In the genomic region with DNA sequence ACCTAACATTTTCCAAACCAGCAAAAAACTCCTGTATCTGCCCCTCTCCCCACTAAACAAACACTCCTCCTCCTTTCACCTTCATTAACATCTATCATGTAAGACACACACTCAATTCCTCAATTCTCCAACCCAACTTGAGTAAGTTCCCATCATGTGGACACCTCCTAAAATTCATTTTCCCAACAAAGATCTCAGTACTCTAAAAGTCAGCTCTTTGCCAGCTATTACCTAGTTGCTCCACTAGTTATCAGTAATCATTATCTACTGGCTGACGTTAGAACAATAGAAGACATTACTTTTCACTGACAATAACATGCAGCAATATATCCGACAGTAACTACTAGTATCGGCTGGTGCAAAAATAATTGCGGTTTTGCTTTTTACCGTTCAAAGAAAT, we compare ENCODE assay signal across 23 cellular contexts. TPM values are rescaled to one million over a fixed set of nuclear protein-coding genes. Genes with fewer than 3 reads are reported as not detected.
DNase-seq lines count a peak whose midpoint lies in the region; ATAC-seq and TF ChIP-seq lines count a peak whose summit lies in the region.
"Had no signal": no experiment of that assay in that cellular context is flagged by ENCODE, and none has a peak within 500 bp of the region (broad histone marks: within the 10 kb centered on the region; RNA-seq: fewer than 3 reads in every experiment).

No MANE protein-coding gene starts in this region.

- peaks cover 44% of the 10 kb centered on the region for H3K36me3 ChIP-seq in CD8-positive, alpha-beta T cell (ENCODE audit: insufficient read depth, low read length)

- H3K27ac Mint-ChIP-seq in activated CD4-positive, alpha-beta memory T cell treated with anti-CD3 and anti-CD28 coated beads, Interleukin-2, amount 10 ng/mL, durations not matched to agents 7 days and 5 days: peak overlapping the region; percentile 4
- no peak overlapping the region for H3K27ac Mint-ChIP-seq in activated CD4-positive, alpha-beta memory T cell treated with anti-CD3 and anti-CD28 coated beads for 36 hours
- H3K27ac Mint-ChIP-seq in CD8-positive, alpha-beta T cell: peak overlapping the region; percentile 46
- no peak overlapping the region for H3K27ac Mint-ChIP-seq in activated naive CD8-positive, alpha-beta T cell treated with anti-CD3 and anti-CD28 coated beads for 36 hours
- peak overlapping the region in 9 of 10 donors; percentile 1 to 84 (median 49) for H3K27ac Mint-ChIP-seq in naive thymus-derived CD8-positive, alpha-beta T cell

- peaks cover 73% of the 10 kb centered on the region for H3K4me1 Mint-ChIP-seq in activated CD4-positive, alpha-beta memory T cell treated with anti-CD3 and anti-CD28 coated beads, Interleukin-2, amount 10 ng/mL, durations not matched to agents 7 days and 5 days
- H3K4me1 Mint-ChIP-seq in activated CD4-positive, alpha-beta memory T cell treated with anti-CD3 and anti-CD28 coated beads for 36 hours (ENCODE audit: low read depth): peaks cover 77% of the 10 kb centered on the region
- peaks cover 74% of the 10 kb centered on the region for H3K4me1 Mint-ChIP-seq in CD8-positive, alpha-beta T cell (ENCODE audit: low read depth)
- peaks cover 61% of the 10 kb centered on the region for H3K4me1 Mint-ChIP-seq in activated naive CD8-positive, alpha-beta T cell treated with anti-CD3 and anti-CD28 coated beads for 36 hours
- peaks cover 28 to 79% (median 69%) of the 10 kb centered on the region in 4 donors for H3K4me1 Mint-ChIP-seq in naive thymus-derived CD8-positive, alpha-beta T cell

- H3K4me1 ChIP-seq in CD8-positive, alpha-beta T cell (ENCODE audit: insufficient read depth, low read length): peaks cover 53% of the 10 kb centered on the region

- H3K4me3 Mint-ChIP-seq in activated CD4-positive, alpha-beta memory T cell treated with anti-CD3 and anti-CD28 coated beads, Interleukin-2, amount 10 ng/mL, durations not matched to agents 7 days and 5 days: no peak overlapping the region
- H3K4me3 Mint-ChIP-seq in activated CD4-positive, alpha-beta memory T cell treated with anti-CD3 and anti-CD28 coated beads for 36 hours: no peak overlapping the region
- no peak overlapping the region for H3K4me3 Mint-ChIP-seq in CD8-positive, alpha-beta T cell
- peak overlapping the region; percentile 0 for H3K4me3 Mint-ChIP-seq in activated naive CD8-positive, alpha-beta T cell treated with anti-CD3 and anti-CD28 coated beads for 36 hours
- peak overlapping the region in 2 of 10 donors; percentile 22 to 56 for H3K4me3 Mint-ChIP-seq in naive thymus-derived CD8-positive, alpha-beta T cell

- CTCF ChIA-PET in activated CD4-positive, alpha-beta memory T cell treated with anti-CD3 and anti-CD28 coated beads, Interleukin-2, amount 10 ng/mL, durations not matched to agents 7 days and 5 days (lab: Charles Lee): no interaction called here
- CTCF ChIA-PET in activated CD4-positive, alpha-beta memory T cell treated with anti-CD3 and anti-CD28 coated beads for 36 hours (lab: Charles Lee): no interaction called here
- CTCF ChIA-PET in CD8-positive, alpha-beta T cell (lab: Charles Lee): interaction anchor here (1.1 kb wide), 1 partner anchor 13 kb away, joined by 8 read pairs; no protein-coding TSS in a partner anchor

- intact Hi-C loops in activated CD4-positive, alpha-beta memory T cell treated with anti-CD3 and anti-CD28 coated beads for 36 hours (cut with micrococcal nuclease): no loop called here
- intact Hi-C loops in CD8-positive, alpha-beta T cell (cut with DNase I, micrococcal nuclease): no loop called here

- TF ChIP-seq CTCF in CD8-positive, alpha-beta T cell (IDR thresholded peaks at IDR 0.05): no peak

- POLR2A ChIA-PET in activated CD4-positive, alpha-beta memory T cell treated with anti-CD3 and anti-CD28 coated beads, Interleukin-2, amount 10 ng/mL, durations not matched to agents 7 days and 5 days (lab: Charles Lee): interaction anchor here (1.0 to 3.6 kb wide), 3 partner anchors 11 to 37 kb away, joined by 3 to 11 read pairs (median 4); no protein-coding TSS in a partner anchor
- POLR2A ChIA-PET in activated CD4-positive, alpha-beta memory T cell treated with anti-CD3 and anti-CD28 coated beads for 36 hours (lab: Charles Lee): interaction anchor here (0.6 kb wide), 1 partner anchor 1928 kb away, joined by 3 read pairs; no protein-coding TSS in a partner anchor
- POLR2A ChIA-PET in CD8-positive, alpha-beta T cell (lab: Charles Lee): interaction anchor here (0.7 kb wide), 1 partner anchor 1731 kb away, joined by 3 read pairs; no protein-coding TSS in a partner anchor
- POLR2A ChIA-PET in naive thymus-derived CD8-positive, alpha-beta T cell (lab: Charles Lee): interaction anchor here (1.1 kb wide), 1 partner anchor 12 kb away, joined by 3 read pairs; no protein-coding TSS in a partner anchor

- peaks cover 85% of the 10 kb centered on the region for H3K36me3 Mint-ChIP-seq in activated CD4-positive, alpha-beta memory T cell treated with anti-CD3 and anti-CD28 coated beads, Interleukin-2, amount 10 ng/mL, durations not matched to agents 7 days and 5 days (ENCODE audit: low read depth)
- peaks cover 78% of the 10 kb centered on the region for H3K36me3 Mint-ChIP-seq in activated CD4-positive, alpha-beta memory T cell treated with anti-CD3 and anti-CD28 coated beads for 36 hours
- peaks cover 82% of the 10 kb centered on the region for H3K36me3 Mint-ChIP-seq in CD8-positive, alpha-beta T cell
- peaks cover 65% of the 10 kb centered on the region for H3K36me3 Mint-ChIP-seq in activated naive CD8-positive, alpha-beta T cell treated with anti-CD3 and anti-CD28 coated beads for 36 hours
- H3K36me3 Mint-ChIP-seq in naive thymus-derived CD8-positive, alpha-beta T cell: peaks cover 14 to 99% (median 42%) of the 10 kb centered on the region in 3 donors

- H3K9me3 ChIP-seq in CD8-positive, alpha-beta T cell (ENCODE audit: low read length): no peaks in the 10 kb centered on the region
- H3K9me3 ChIP-seq: A549, Caco-2, heart right ventricle, Peyer's patch, upper lobe of right lung had no signal

- ATAC-seq in CD8-positive, alpha-beta T cell: no peak
- no peak for ATAC-seq in naive thymus-derived CD8-positive, alpha-beta T cell
- ATAC-seq in HG02973 (IDR thresholded peaks at IDR 0.05; ENCODE audit: unreplicated experiment): no peak
- ATAC-seq in HG02610 (IDR thresholded peaks at IDR 0.05; ENCODE audit: unreplicated experiment): no peak
- no peak for ATAC-seq in HG03196 (IDR thresholded peaks at IDR 0.05; ENCODE audit: unreplicated experiment)
- ATAC-seq: A549, GM12878, heart right ventricle, upper lobe of right lung had no signal

- no peak overlapping the region for H3K27ac ChIP-seq in CD8-positive, alpha-beta T cell (ENCODE audit: low read depth, low read length)
- H3K27ac ChIP-seq: A549, Peyer's patch, upper lobe of right lung, VCaP had no signal

- no peaks in the 10 kb centered on the region for H3K27me3 ChIP-seq in CD8-positive, alpha-beta T cell (ENCODE audit: insufficient read depth, low read length)
- H3K27me3 ChIP-seq: heart right ventricle, Peyer's patch, upper lobe of right lung had no signal

- DNase-seq in activated CD4-positive, alpha-beta memory T cell treated with anti-CD3 and anti-CD28 coated beads, Interleukin-2, amount 10 ng/mL, durations not matched to agents 7 days and 5 days: no peak
- DNase-seq in activated CD4-positive, alpha-beta memory T cell treated with anti-CD3 and anti-CD28 coated beads for 36 hours: no peak
- no peak for DNase-seq in CD8-positive, alpha-beta T cell
- DNase-seq in activated naive CD8-positive, alpha-beta T cell treated with anti-CD3 and anti-CD28 coated beads for 36 hours: no peak
- no peak for DNase-seq in naive thymus-derived CD8-positive, alpha-beta T cell
- DNase-seq: Caco-2; heart right ventricle; Kasumi-1; NCI-H187 treated with DMSO at 0.1 percent for 48 hours; NCI-H524 treated with DMSO at 0.1 percent for 48 hours; occipital lobe; Peyer's patch; stimulated activated CD8-positive, alpha-beta memory T cell treated with anti-CD3 and anti-CD28 coated beads, Interleukin-4, amount 100 ng/mL, for 48 hours; T-helper 1 cell; upper lobe of right lung had no signal

- H3K4me3 ChIP-seq in CD8-positive, alpha-beta T cell (ENCODE audit: low read depth, low read length): no peak overlapping the region
- H3K4me3 ChIP-seq: A549, GM12878, heart right ventricle, Peyer's patch, upper lobe of right lung had no signal

- H3K27me3 Mint-ChIP-seq in activated CD4-positive, alpha-beta memory T cell treated with anti-CD3 and anti-CD28 coated beads, Interleukin-2, amount 10 ng/mL, durations not matched to agents 7 days and 5 days: no peaks in the 10 kb centered on the region
- H3K27me3 Mint-ChIP-seq in activated CD4-positive, alpha-beta memory T cell treated with anti-CD3 and anti-CD28 coated beads for 36 hours: no peaks in the 10 kb centered on the region
- H3K27me3 Mint-ChIP-seq in CD8-positive, alpha-beta T cell (ENCODE audit: low read depth): no peaks in the 10 kb centered on the region
- no peaks in the 10 kb centered on the region for H3K27me3 Mint-ChIP-seq in activated naive CD8-positive, alpha-beta T cell treated with anti-CD3 and anti-CD28 coated beads for 36 hours
- no peaks in the 10 kb centered on the region for H3K27me3 Mint-ChIP-seq in naive thymus-derived CD8-positive, alpha-beta T cell

- no peaks in the 10 kb centered on the region for H3K9me3 Mint-ChIP-seq in activated CD4-positive, alpha-beta memory T cell treated with anti-CD3 and anti-CD28 coated beads, Interleukin-2, amount 10 ng/mL, durations not matched to agents 7 days and 5 days
- H3K9me3 Mint-ChIP-seq in activated CD4-positive, alpha-beta memory T cell treated with anti-CD3 and anti-CD28 coated beads for 36 hours: no peaks in the 10 kb centered on the region
- H3K9me3 Mint-ChIP-seq in CD8-positive, alpha-beta T cell: no peaks in the 10 kb centered on the region
- no peaks in the 10 kb centered on the region for H3K9me3 Mint-ChIP-seq in activated naive CD8-positive, alpha-beta T cell treated with anti-CD3 and anti-CD28 coated beads for 36 hours
- no peaks in the 10 kb centered on the region for H3K9me3 Mint-ChIP-seq in naive thymus-derived CD8-positive, alpha-beta T cell

RNA-seq across cellular contexts. Expression of a gene that starts 42.1 kb away (rescaled TPM):
- total RNA-seq in activated CD4-positive, alpha-beta memory T cell treated with anti-CD3 and anti-CD28 coated beads, Interleukin-2, amount 10 ng/mL, durations not matched to agents 7 days and 5 days: 100 to 1,000 TPM; 689 to 710 TPM
- 1,000 to 10,000 TPM; 1,063 to 1,070 TPM for total RNA-seq in activated CD4-positive, alpha-beta memory T cell treated with anti-CD3 and anti-CD28 coated beads for 36 hours
- total RNA-seq in CD8-positive, alpha-beta T cell: 100 to 1,000 TPM; 621 to 624 TPM
- 1,000 to 10,000 TPM; 1,256 to 1,302 TPM for total RNA-seq in activated naive CD8-positive, alpha-beta T cell treated with anti-CD3 and anti-CD28 coated beads for 36 hours
- 100 to 1,000 TPM; 569 to 584 TPM for total RNA-seq in naive thymus-derived CD8-positive, alpha-beta T cell
- 100 to 1,000 TPM; 795 to 893 (median 875) TPM for polyA plus RNA-seq in naive thymus-derived CD8-positive, alpha-beta T cell

RNA-seq across cellular contexts. Expression of a gene that starts 52.7 kb away (rescaled TPM):
- total RNA-seq in activated CD4-positive, alpha-beta memory T cell treated with anti-CD3 and anti-CD28 coated beads, Interleukin-2, amount 10 ng/mL, durations not matched to agents 7 days and 5 days: not detected
- under 1 TPM in 1 of 2 experiments, not detected in 1; 0.07 TPM for total RNA-seq in activated CD4-positive, alpha-beta memory T cell treated with anti-CD3 and anti-CD28 coated beads for 36 hours
- not detected for total RNA-seq in CD8-positive, alpha-beta T cell
- total RNA-seq in activated naive CD8-positive, alpha-beta T cell treated with anti-CD3 and anti-CD28 coated beads for 36 hours: under 1 TPM; 0.08 to 0.22 TPM
- total RNA-seq in naive thymus-derived CD8-positive, alpha-beta T cell: not detected
- polyA plus RNA-seq in naive thymus-derived CD8-positive, alpha-beta T cell: under 1 TPM in 1 of 3 donors, not detected in 2; 0.09 TPM
- total RNA-seq: Caco-2, epithelial cell of proximal tubule, pulmonary artery endothelial cell had no signal

Comparison
In these comparisons a context has a peak if more than half of its experiments do, and no peak if none do; other contexts are left out.
1. H3K27ac Mint-ChIP-seq: peak in activated CD4-positive, alpha-beta memory T cell treated with anti-CD3 and anti-CD28 coated beads, Interleukin-2, amount 10 ng/mL, durations not matched to agents 7 days and 5 days (single experiment), CD8-positive, alpha-beta T cell (single experiment) and naive thymus-derived CD8-positive, alpha-beta T cell (9 of 10); none in activated CD4-positive, alpha-beta memory T cell treated with anti-CD3 and anti-CD28 coated beads for 36 hours (single experiment) and activated naive CD8-positive, alpha-beta T cell treated with anti-CD3 and anti-CD28 coated beads for 36 hours (single experiment).